ENCODE assay signal across 26 cellular contexts in genomic region chrX:68748030-68748429, GRCh38.
A peak's percentile ranks its signal among the peaks of the same experiment; 100 is the strongest.
DNase-seq lines count a peak whose midpoint lies in the region; ATAC-seq, FAIRE-seq and TF ChIP-seq lines count a peak whose summit lies in the region.
"Had no signal": no experiment of that assay in that cellular context is flagged by ENCODE, and none has a peak within 500 bp of the region (broad histone marks: within the 10 kb centered on the region; RNA-seq: fewer than 3 reads in every experiment).

No MANE protein-coding gene starts in this region.

- no peak overlapping the region for H2AFZ ChIP-seq in K562 (ENCODE audit: low read depth, low read length)
- H2AFZ ChIP-seq: GM23248 had no signal

- in situ Hi-C loops in K562 (cut with MboI) (no loop called here), KBM-7 (cut with MboI; ENCODE audit: low pct_unique_long_range_greater_than_20kb, low sequenced_read_pairs) (no loop called here)

- peaks cover 6% of the 10 kb centered on the region for H3K4me1 Mint-ChIP-seq in stimulated activated naive CD8-positive, alpha-beta T cell treated with anti-CD3 and anti-CD28 coated beads, Interleukin-15, amount 100 ng/mL, for 72 hours
- peaks cover 24% of the 10 kb centered on the region for H3K4me1 Mint-ChIP-seq in nephron progenitor cell
- H3K4me1 Mint-ChIP-seq: CD4-positive, alpha-beta memory T cell had no signal

- intact Hi-C loops in K562 (cut with micrococcal nuclease), result no loop called here
- intact Hi-C loops in Right ventricle myocardium superior (cut with DNase I), result no loop called here

- CTCF ChIA-PET in K562 (lab: Yijun Ruan, JAX; ENCODE audit: low intra/inter-chr PET ratio), result no interaction called here

- no peak for TF ChIP-seq EP300 in K562 (IDR thresholded peaks at IDR 0.05; ENCODE audit: low read length)

- H3K9me3 Mint-ChIP-seq in stimulated activated naive CD8-positive, alpha-beta T cell treated with anti-CD3 and anti-CD28 coated beads, Interleukin-15, amount 100 ng/mL, for 72 hours, result no peaks in the 10 kb centered on the region
- peaks cover 39% of the 10 kb centered on the region for H3K9me3 Mint-ChIP-seq in nephron progenitor cell
- H3K9me3 Mint-ChIP-seq: CD4-positive, alpha-beta memory T cell; HFFc6 had no signal

- H3K27me3 Mint-ChIP-seq in stimulated activated naive CD8-positive, alpha-beta T cell treated with anti-CD3 and anti-CD28 coated beads, Interleukin-15, amount 100 ng/mL, for 72 hours, result no peaks in the 10 kb centered on the region
- H3K27me3 Mint-ChIP-seq in nephron progenitor cell (ENCODE audit: low read depth, poor library complexity), result peaks cover 4% of the 10 kb centered on the region
- H3K27me3 Mint-ChIP-seq: CD4-positive, alpha-beta memory T cell had no signal

- TF ChIP-seq RAD21 in K562 (CRISPR knock-in tag; conservative IDR thresholded peaks at IDR 0.05 in 1 of 2, IDR thresholded peaks at IDR 0.05 in 1 of 2), result no peak

- H3K79me2 ChIP-seq in K562 (ENCODE audit: control insufficient read depth, insufficient read depth, low read length), result no peaks in the 10 kb centered on the region

- peak overlapping the region in 1 of 2 donors; percentile 72 for H3K27ac Mint-ChIP-seq in stimulated activated naive CD8-positive, alpha-beta T cell treated with anti-CD3 and anti-CD28 coated beads, Interleukin-15, amount 100 ng/mL, for 72 hours
- H3K27ac Mint-ChIP-seq in nephron progenitor cell, result peak overlapping the region; percentile 78
- H3K27ac Mint-ChIP-seq: CD4-positive, alpha-beta memory T cell; HFFc6 had no signal

- 16% methylated on average over 4 of the region's 7 CpGs for WGBS in K562 (ENCODE audit: insufficient coverage, low coverage, missing lambda C conversion rate)

- no peak overlapping the region for H3K4me3 Mint-ChIP-seq in stimulated activated naive CD8-positive, alpha-beta T cell treated with anti-CD3 and anti-CD28 coated beads, Interleukin-15, amount 100 ng/mL, for 72 hours
- H3K4me3 Mint-ChIP-seq in nephron progenitor cell, result no peak overlapping the region
- H3K4me3 Mint-ChIP-seq: CD4-positive, alpha-beta memory T cell; HFFc6 had no signal

- ATAC-seq in stimulated activated naive CD8-positive, alpha-beta T cell treated with anti-CD3 and anti-CD28 coated beads, Interleukin-15, amount 100 ng/mL, for 72 hours, result peak; percentile 29
- no peak for ATAC-seq in stimulated activated naive CD8-positive, alpha-beta T cell treated with anti-CD3 and anti-CD28 coated beads, Interleukin-15, Interleukin-2, amounts not matched to agents 100 U/mL and 50 U/mL, for 24 hours
- ATAC-seq in K562 (no peak), Right ventricle myocardium superior (ENCODE audit: poor library complexity) (no peak)
- ATAC-seq: Panc1 had no signal

- H3K4me3 ChIP-seq in K562, result no peak overlapping the region
- H3K4me3 ChIP-seq: GM23248 had no signal

- no peak overlapping the region for H3K4me2 ChIP-seq in K562 (ENCODE audit: insufficient read depth, low read length)
- H3K4me2 ChIP-seq: KMS-11 had no signal

- no peaks in the 10 kb centered on the region; a peak in 2 of 5 replicates for H3K4me1 ChIP-seq in K562 (replicated peaks in 1 of 2; ENCODE audit: control insufficient read depth in 2 of 2, insufficient read depth in 2 of 2, low read length in 2 of 2)

- no peaks in the 10 kb centered on the region for H3K9me3 ChIP-seq in K562 (replicated peaks; ENCODE audit: control insufficient read depth, insufficient read depth, low read depth, low read length)

- FAIRE-seq in K562 (lab: Jason Lieb, UNC), result no peak
- FAIRE-seq: GM18507 had no signal

- no peaks in the 10 kb centered on the region for H3K36me3 ChIP-seq in K562 (ENCODE audit: control insufficient read depth, insufficient read depth, low read length)

- no peak for TF ChIP-seq POLR2A in K562 (conservative IDR thresholded peaks at IDR 0.05)

- no peaks in the 10 kb centered on the region for H3K27me3 ChIP-seq in K562 (ENCODE audit: control insufficient read depth in 2 of 2, insufficient read depth in 2 of 2, low read length in 2 of 2)

- H3K9me1 ChIP-seq in K562 (ENCODE audit: control insufficient read depth, insufficient read depth, low read length), result no peaks in the 10 kb centered on the region

- BruUV-seq in K562 (replicated peaks; lab: Mats Ljungman, UMichigan), result no TSS peak

- POLR2A ChIA-PET in K562 (lab: Yijun Ruan, JAX), result interaction anchor here (0.6 to 0.7 kb wide), 2 partner anchors 233 to 449 kb away, joined by 3 read pairs; no protein-coding TSS in a partner anchor

- no peak overlapping the region for H3K27ac ChIP-seq in K562 (ENCODE audit: extremely low read depth, low read depth, low read length)
- H3K27ac ChIP-seq: GM23248, KMS-11, RWPE1 had no signal

- TF ChIP-seq CTCF in K562 (IDR thresholded peaks at IDR 0.05 in 2 of 3, conservative IDR thresholded peaks at IDR 0.05 in 1 of 3; ENCODE audit: insufficient read depth in 2 of 3, low read depth in 1 of 3, low read length in 3 of 3), result no peak
- no peak for TF ChIP-seq CTCF in nephron progenitor cell (IDR thresholded peaks at IDR 0.05)

- no peak overlapping the region for H3K9ac ChIP-seq in K562 (ENCODE audit: insufficient read depth in 1 of 2, low read depth in 2 of 2, low read length in 2 of 2)
- H3K9ac ChIP-seq: GM23248, KMS-11 had no signal

- H3K36me3 Mint-ChIP-seq in nephron progenitor cell (ENCODE audit: low read depth), result no peaks in the 10 kb centered on the region
- H3K36me3 Mint-ChIP-seq: CD4-positive, alpha-beta memory T cell had no signal

- DNase-seq in stimulated activated naive CD8-positive, alpha-beta T cell treated with anti-CD3 and anti-CD28 coated beads, Interleukin-15, amount 100 ng/mL, for 72 hours, result no peak
- no peak for DNase-seq in stimulated activated naive CD8-positive, alpha-beta T cell treated with anti-CD3 and anti-CD28 coated beads, Interleukin-15, Interleukin-2, amounts not matched to agents 100 U/mL and 50 U/mL, for 24 hours
- no peak for DNase-seq in K562 (ENCODE audit: extremely low read depth in 1 of 4, low spot score in 3 of 4)
- DNase-seq in nephron progenitor cell, result no peak
- DNase-seq in ureter (ENCODE audit: low spot score), result peak; percentile 28
- no peak for DNase-seq in NCI-H2081 (lab: John Stamatoyannopoulos, UW)
- DNase-seq in KBM-7, result no peak
- no peak for DNase-seq in Right ventricle myocardium superior
- DNase-seq: C1 segment of cervical spinal cord; CD4-positive, alpha-beta memory T cell; COR-L47; DMS53; GM23248; H7; HFFc6; NCI-H1048; NCI-H1417; NCI-H1694; NCI-H2029 treated with DMSO at 0.1 percent for 48 hours; NCI-H2227 treated with DMSO at 0.1 percent for 48 hours; NCI-H69; SHP77 treated with DMSO at 0.1 percent for 48 hours had no signal

- H4K20me1 ChIP-seq in K562 (replicated peaks; ENCODE audit: control insufficient read depth, insufficient read depth, low read length), result no peaks in the 10 kb centered on the region

TF ChIP-seq in K562, 482 proteins besides CTCF, POLR2A, EP300 and RAD21:
- TF ChIP-seq TCF3 (CRISPR knock-in tag; IDR thresholded peaks at IDR 0.05) (no peak), NR2C1 (IDR thresholded peaks at IDR 0.05) (no peak), NR2C1 (tag; IDR thresholded peaks at IDR 0.05) (0 out of 2 replicates have a peak, but pooled peaks have one; percentile 16)
